Comparison of ENCODE assay signal across 15 cellular contexts in genomic region chr11:122791836-122792235, GRCh38. TPM values are rescaled to one million over a fixed set of nuclear protein-coding genes. Genes with fewer than 3 reads are reported as not detected.
DNase-seq lines count a peak whose midpoint lies in the region; ATAC-seq and TF ChIP-seq lines count a peak whose summit lies in the region.
"Had no signal": no experiment of that assay in that cellular context is flagged by ENCODE, and none has a peak within 500 bp of the region (broad histone marks: within the 10 kb centered on the region; RNA-seq: fewer than 3 reads in every experiment).

No MANE protein-coding gene starts in this region.

- no peak for ATAC-seq in lower lobe of right lung
- ATAC-seq in left lobe of liver, result no peak
- ATAC-seq: gastroesophageal sphincter, left cardiac atrium had no signal

- H3K27ac ChIP-seq in cingulate gyrus (ENCODE audit: low read depth, low read length), result peak overlapping the region; percentile 76
- H3K27ac ChIP-seq in lower lobe of right lung, result peak overlapping the region; percentile 37
- H3K27ac ChIP-seq: gastroesophageal sphincter had no signal

- no peaks in the 10 kb centered on the region for H3K9me3 ChIP-seq in lower lobe of right lung
- H3K9me3 ChIP-seq: gastroesophageal sphincter had no signal

- TF ChIP-seq CTCF in lower lobe of right lung (IDR thresholded peaks at IDR 0.05), result no peak

- no peaks in the 10 kb centered on the region for H3K27me3 ChIP-seq in lower lobe of right lung (ENCODE audit: low read depth)
- H3K27me3 ChIP-seq: gastroesophageal sphincter had no signal

- DNase-seq in A172 (ENCODE audit: low spot score), result peak; percentile 54
- peak; percentile 44 for DNase-seq in LHCN-M2 (ENCODE audit: low read depth)
- DNase-seq in lower lobe of right lung, result no peak
- DNase-seq in NCI-H2081 treated with DMSO at 0.1 percent for 48 hours (lab: John Stamatoyannopoulos, UW), result no peak
- no peak for DNase-seq in glomerular visceral epithelial cell (ENCODE audit: extremely low spot score)
- DNase-seq in NCI-H2029 (lab: John Stamatoyannopoulos, UW), result no peak
- no peak for DNase-seq in left lobe of liver (ENCODE audit: low spot score)
- DNase-seq: central memory CD4-positive, alpha-beta T cell; KG1; left cardiac atrium; NK-92 treated with Interleukin-12 subunit alpha and Interleukin-12 subunit beta, amount 100 ng/mL, for 24 hours; T-helper 1 cell had no signal

- intact Hi-C loops in lower lobe of right lung (cut with DNase I), result loop anchor here (10.0 kb wide), 1 partner anchor 63 kb away; no protein-coding TSS in a partner anchor

- peaks cover 34% of the 10 kb centered on the region for H3K36me3 ChIP-seq in lower lobe of right lung

- no peak overlapping the region for H3K4me3 ChIP-seq in lower lobe of right lung
- H3K4me3 ChIP-seq: gastroesophageal sphincter had no signal

- no peaks in the 10 kb centered on the region for H3K4me1 ChIP-seq in lower lobe of right lung
- H3K4me1 ChIP-seq: gastroesophageal sphincter had no signal

RNA-seq across cellular contexts. Expression of gene CRTAM, which starts 46.5 kb away (rescaled TPM):
- total RNA-seq in A172 (2014; rRNA removed; shearing (Covaris generic)), result not detected in 2 replicates
- total RNA-seq in LHCN-M2 (2014; rRNA removed) (not detected in 2 replicates), lower lobe of right lung (11.1 TPM), left lobe of liver (not detected)
- polyA plus RNA-seq in LHCN-M2 (2012), result not detected
- total RNA-seq: A673, gastroesophageal sphincter had no signal

Comparison
In these comparisons a context has a peak if more than half of its experiments do, and no peak if none do; other contexts are left out.
1. DNase-seq: peak in A172 (single experiment) and LHCN-M2 (single experiment); none in lower lobe of right lung (single experiment), NCI-H2081 treated with DMSO at 0.1 percent for 48 hours (single experiment), glomerular visceral epithelial cell (single experiment), NCI-H2029 (single experiment) and left lobe of liver (single experiment).
2. RNA of gene CRTAM, which starts 46.5 kb away (total RNA-seq): 11.1 TPM in lower lobe of right lung (single experiment); not detected in left lobe of liver (single experiment), not detected in A172 and not detected in LHCN-M2; every median in the first group is over 10 times any median in the second.